In genomic region chr4:122798101-122798500, GRCh38 we compare ENCODE assay signal across 8 cellular contexts.
A peak's percentile ranks its signal among the peaks of the same experiment; 100 is the strongest.
DNase-seq lines count a peak whose midpoint lies in the region; FAIRE-seq and TF ChIP-seq lines count a peak whose summit lies in the region.

No MANE protein-coding gene starts in this region.

- H3K27ac ChIP-seq in ACC112 (ENCODE audit: low read depth, low read length) = peak overlapping the region; percentile 94

- FAIRE-seq in GM19239 (lab: Jason Lieb, UNC) = peak; percentile 4

- H3K4me1 ChIP-seq in ACC112 (ENCODE audit: control insufficient read depth, insufficient read depth, low read length, unreplicated experiment) = peaks cover 35% of the 10 kb centered on the region

- H3K4me3 ChIP-seq in ACC112 (ENCODE audit: low read depth, low read length) = peak overlapping the region; percentile 56
- H3K4me3 ChIP-seq in astrocyte of the cerebellum (ENCODE audit: low read depth, low read length) = no peak overlapping the region

- no peaks in the 10 kb centered on the region for H3K36me3 ChIP-seq in ACC112 (ENCODE audit: insufficient read depth, low read length)

- in situ Hi-C loops in astrocyte of the cerebellum (cut with HindIII; ENCODE audit: low sequenced_read_pairs) = no loop called here

- peak overlapping the region; percentile 96 for H2AFZ ChIP-seq in ACC112 (ENCODE audit: low read length, unreplicated experiment)

- TF ChIP-seq CTCF in astrocyte of the cerebellum (IDR thresholded peaks at IDR 0.05; ENCODE audit: low read depth, low read length, missing control alignments) = no peak

- H3K27me3 ChIP-seq in ACC112 (ENCODE audit: insufficient read depth, low read length) = no peaks in the 10 kb centered on the region

- no peaks in the 10 kb centered on the region for H3K79me2 ChIP-seq in ACC112 (ENCODE audit: control insufficient read depth, insufficient read depth, low read length, unreplicated experiment)

- DNase-seq in GM19239 (ENCODE audit: insufficient read length, low spot score) (no peak), NCI-H1105 treated with DMSO at 0.1 percent for 48 hours (lab: John Stamatoyannopoulos, UW) (peak; percentile 61), astrocyte of the cerebellum (ENCODE audit: low read depth) (peak; percentile 83), iPS-NIHi7 (ENCODE audit: extremely low spot score) (peak; percentile 42), superior temporal gyrus (ENCODE audit: extremely low spot score) (peak; percentile 34)
- DNase-seq in stimulated activated CD4-positive, alpha-beta T cell treated with anti-CD3 and anti-CD28 coated beads, Interleukin-4, amount 100 ng/mL, for 4 hours = no peak
- no peak for DNase-seq in activated CD8-positive, alpha-beta memory T cell treated with anti-CD3 and anti-CD28 coated beads for 24 hours

Comparison
In these comparisons a context has a peak if more than half of its experiments do, and no peak if none do; other contexts are left out.
1. DNase-seq: peak in NCI-H1105 treated with DMSO at 0.1 percent for 48 hours (single experiment), astrocyte of the cerebellum (single experiment), iPS-NIHi7 (single experiment) and superior temporal gyrus (single experiment); none in GM19239 (single experiment), stimulated activated CD4-positive, alpha-beta T cell treated with anti-CD3 and anti-CD28 coated beads, Interleukin-4, amount 100 ng/mL, for 4 hours (0 of 2) and activated CD8-positive, alpha-beta memory T cell treated with anti-CD3 and anti-CD28 coated beads for 24 hours (single experiment).